Comparison of ENCODE assay signal across 21 cellular contexts in the genomic region with DNA sequence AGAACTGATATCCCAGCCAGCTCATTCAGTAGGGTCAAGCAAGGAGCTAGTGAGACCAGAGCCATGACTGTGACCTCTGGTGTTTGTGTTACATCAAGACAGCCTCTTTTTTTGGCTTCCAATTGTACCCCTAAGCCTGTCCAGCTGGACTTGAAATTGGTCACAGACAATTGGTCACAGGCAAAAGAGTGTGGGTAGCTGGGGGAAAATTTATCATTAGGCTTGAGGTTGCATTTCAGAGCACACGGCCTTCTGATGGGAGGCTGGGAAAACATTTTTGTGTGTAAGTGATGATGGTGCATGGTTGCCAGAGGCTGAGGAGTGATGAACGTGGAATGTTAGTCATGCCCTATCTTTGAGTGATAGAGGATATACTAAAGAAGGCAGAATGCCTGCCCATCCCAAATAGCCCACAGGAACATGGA.
DNase-seq lines count a peak whose midpoint lies in the region; ATAC-seq and TF ChIP-seq lines count a peak whose summit lies in the region.
"Had no signal": no experiment of that assay in that cellular context is flagged by ENCODE, and none has a peak within 500 bp of the region (broad histone marks: within the 10 kb centered on the region; RNA-seq: fewer than 3 reads in every experiment).

No MANE protein-coding gene starts in this region.

- DNase-seq in RPMI7951 (ENCODE audit: low read depth) (peak; percentile 76), fibroblast of peridontal ligament (ENCODE audit: extremely low read depth) (peak; percentile 69), myocyte (ENCODE audit: low read depth) (peak; percentile 71), upper lobe of left lung (no peak), NCI-H774 (lab: John Stamatoyannopoulos, UW) (no peak)
- DNase-seq in stimulated activated CD4-positive, alpha-beta T cell treated with anti-CD3 and anti-CD28 coated beads, Interleukin-2, amount 100 ng/mL, for 48 hours, result no peak
- DNase-seq: activated CD4-positive, alpha-beta T cell treated with anti-CD3 and anti-CD28 coated beads for 48 hours; effector memory CD8-positive, alpha-beta T cell; head of caudate nucleus; KG1; mucosa of descending colon; NCI-H146; NCI-H526; OCI-M1; SHP77 treated with DMSO at 0.1 percent for 48 hours; stimulated activated CD4-positive, alpha-beta T cell treated with anti-CD3 and anti-CD28 coated beads, Interleukin-12 subunit alpha, Interleukin-12 subunit beta, amount 100 ng/mL, for 4 hours; T-cell; thyroid gland had no signal

- no peaks in the 10 kb centered on the region for H3K36me3 ChIP-seq in upper lobe of left lung
- H3K36me3 ChIP-seq: esophagus muscularis mucosa, thyroid gland had no signal

- H3K27ac ChIP-seq in upper lobe of left lung, result no peak overlapping the region
- H3K27ac ChIP-seq: esophagus muscularis mucosa, thyroid gland had no signal

- H3K27me3 ChIP-seq in upper lobe of left lung, result no peaks in the 10 kb centered on the region
- H3K27me3 ChIP-seq: esophagus muscularis mucosa, thyroid gland had no signal

- no peak for TF ChIP-seq EP300 in upper lobe of left lung (IDR thresholded peaks at IDR 0.05)

- peak; percentile 62 to 71 for ATAC-seq in upper lobe of left lung (ENCODE audit: low FRiP score in 2 of 2)
- no peak for ATAC-seq in HG03432 (IDR thresholded peaks at IDR 0.05; ENCODE audit: unreplicated experiment)
- ATAC-seq in GM21723 (IDR thresholded peaks at IDR 0.05; ENCODE audit: unreplicated experiment), result no peak
- ATAC-seq: effector memory CD8-positive, alpha-beta T cell; mucosa of descending colon; T-cell had no signal

- H3K9me3 ChIP-seq in upper lobe of left lung, result no peaks in the 10 kb centered on the region
- H3K9me3 ChIP-seq: esophagus muscularis mucosa, mucosa of descending colon, thyroid gland had no signal

- TF ChIP-seq CTCF in upper lobe of left lung (IDR thresholded peaks at IDR 0.05), result no peak

- H3K4me1 ChIP-seq in upper lobe of left lung, result peaks cover 0 to 3% (median 0%) of the 10 kb centered on the region in 4 donors

- no peak overlapping the region for H3K4me3 ChIP-seq in upper lobe of left lung
- H3K4me3 ChIP-seq: esophagus muscularis mucosa, mucosa of descending colon, thyroid gland had no signal

- TF ChIP-seq POLR2A in upper lobe of left lung (IDR thresholded peaks at IDR 0.05), result no peak

- 55 to 62% methylated on average over 2 of the region's 2 CpGs for WGBS in upper lobe of left lung, 2 donors

Comparison
In these comparisons a context has a peak if more than half of its experiments do, and no peak if none do; other contexts are left out.
1. DNase-seq: peak in RPMI7951 (single experiment), fibroblast of peridontal ligament (single experiment) and myocyte (single experiment); none in upper lobe of left lung (0 of 2), NCI-H774 (single experiment) and stimulated activated CD4-positive, alpha-beta T cell treated with anti-CD3 and anti-CD28 coated beads, Interleukin-2, amount 100 ng/mL, for 48 hours (0 of 2).
2. ATAC-seq: peak in upper lobe of left lung (2 of 2); none in HG03432 (single experiment) and GM21723 (single experiment).